17 cellular contexts compared by ENCODE assay signal in genomic region chr5:57764479-57765089, GRCh38.
DNase-seq lines count a peak whose midpoint lies in the region; ATAC-seq, FAIRE-seq and TF ChIP-seq lines count a peak whose summit lies in the region.
"Had no signal": no experiment of that assay in that cellular context is flagged by ENCODE, and none has a peak within 500 bp of the region (broad histone marks: within the 10 kb centered on the region; RNA-seq: fewer than 3 reads in every experiment).

No MANE protein-coding gene starts in this region.

- H3K4me1 Mint-ChIP-seq in activated CD4-positive, alpha-beta T cell treated with anti-CD3 and anti-CD28 coated beads for 36 hours = peaks cover 7% of the 10 kb centered on the region
- H3K4me1 Mint-ChIP-seq in activated T-helper 17 cell treated with anti-CD3 and anti-CD28 coated beads, Interleukin-2, amount 50 U/mL, for 72 hours = no peaks in the 10 kb centered on the region
- H3K4me1 Mint-ChIP-seq: B cell had no signal

- H3K56ac ChIP-seq in IMR-90 (ENCODE audit: extremely low read depth, insufficient read depth, low read length) = no peak overlapping the region

- H3K18ac ChIP-seq in IMR-90 (ENCODE audit: low read depth, low read length) = no peak overlapping the region

- no peak overlapping the region for H2AFZ ChIP-seq in IMR-90 (replicated peaks; ENCODE audit: low read length, poor library complexity)

- H4K91ac ChIP-seq in IMR-90 (ENCODE audit: insufficient read depth, low read depth, low read length) = no peak overlapping the region

- no peak for DNase-seq in activated CD4-positive, alpha-beta T cell treated with anti-CD3 and anti-CD28 coated beads for 36 hours
- no peak for DNase-seq in activated CD4-positive, alpha-beta T cell treated with anti-CD3 and anti-CD28 coated beads for 48 hours
- no peak for DNase-seq in IMR-90
- DNase-seq in urothelium cell line (ENCODE audit: low spot score) = no peak
- DNase-seq in NOMO-1 treated with dmso at 0.1 percent for 144 hours (lab: John Stamatoyannopoulos, UW; ENCODE audit: unreplicated experiment) = no peak
- no peak for DNase-seq in KG1 (lab: John Stamatoyannopoulos, UW)
- DNase-seq: 8988T; Calu3; CD8-positive, alpha-beta T cell; DMS79 treated with DMSO at 0.1 percent for 48 hours; GF-D8; H9 had no signal

- in situ Hi-C loops in IMR-90 (cut with MboI; ENCODE audit: low sequenced_read_pairs) = no loop called here

- no peak overlapping the region for H4K8ac ChIP-seq in IMR-90 (ENCODE audit: low read depth in 2 of 2, low read length in 2 of 2)

- TF ChIP-seq RAD21 in IMR-90 (IDR thresholded peaks at IDR 0.05; ENCODE audit: low read length) = no peak

- H3K9me3 Mint-ChIP-seq in activated CD4-positive, alpha-beta T cell treated with anti-CD3 and anti-CD28 coated beads for 36 hours (ENCODE audit: low read depth) = no peaks in the 10 kb centered on the region
- H3K9me3 Mint-ChIP-seq in activated T-helper 17 cell treated with anti-CD3 and anti-CD28 coated beads, Interleukin-2, amount 50 U/mL, for 72 hours = no peaks in the 10 kb centered on the region
- H3K9me3 Mint-ChIP-seq: CD8-positive, alpha-beta T cell; H9 had no signal

- H2BK5ac ChIP-seq in IMR-90 (ENCODE audit: low read depth, low read length, poor library complexity, severe bottlenecking) = no peak overlapping the region

- no peaks in the 10 kb centered on the region for H3K9me3 ChIP-seq in IMR-90 (ENCODE audit: control insufficient read depth, insufficient read depth, low read length)

- no peak overlapping the region for H2BK20ac ChIP-seq in IMR-90 (ENCODE audit: low read depth, low read length)

- no peak overlapping the region for H2AK9ac ChIP-seq in IMR-90 (replicated peaks; ENCODE audit: low read depth, low read length, poor library complexity)

- H3K36me3 Mint-ChIP-seq in activated CD4-positive, alpha-beta T cell treated with anti-CD3 and anti-CD28 coated beads for 36 hours (ENCODE audit: low read depth) = no peaks in the 10 kb centered on the region
- H3K36me3 Mint-ChIP-seq in activated T-helper 17 cell treated with anti-CD3 and anti-CD28 coated beads, Interleukin-2, amount 50 U/mL, for 72 hours (ENCODE audit: low read depth) = no peaks in the 10 kb centered on the region
- H3K36me3 Mint-ChIP-seq: CD8-positive, alpha-beta T cell had no signal

- no peaks in the 10 kb centered on the region for H3K27me3 ChIP-seq in IMR-90 (ENCODE audit: control insufficient read depth, insufficient read depth, low read length)
- H3K27me3 ChIP-seq: BLaER1 treated with 17β-estradiol and CSF1 and Interleukin-3, amounts not matched to agents 10 nM and 100 nM had no signal

- H2AK5ac ChIP-seq in IMR-90 (ENCODE audit: low read depth, low read length) = no peak overlapping the region

- peak; percentile 51 for ATAC-seq in activated CD4-positive, alpha-beta T cell treated with anti-CD3 and anti-CD28 coated beads for 36 hours
- no peak for ATAC-seq in IMR-90 (ENCODE audit: low read depth)
- peak; percentile 74 for ATAC-seq in activated T-helper 17 cell treated with anti-CD3 and anti-CD28 coated beads, Interleukin-2, amount 50 U/mL, for 72 hours (replicated peaks)
- ATAC-seq: CD8-positive, alpha-beta T cell; HepG2 had no signal

- no peak overlapping the region for H2BK120ac ChIP-seq in IMR-90 (ENCODE audit: low read depth, low read length)

- BruUV-seq in IMR-90 (replicated peaks; lab: Mats Ljungman, UMichigan) = no TSS peak

- H2BK15ac ChIP-seq in IMR-90 (ENCODE audit: low read depth, low read length) = peak overlapping the region; percentile 64; the same call in 1 of the 3 replicates

- H4K5ac ChIP-seq in IMR-90 (ENCODE audit: low read depth, low read length) = no peak overlapping the region

- no peak overlapping the region for H3K27ac Mint-ChIP-seq in activated CD4-positive, alpha-beta T cell treated with anti-CD3 and anti-CD28 coated beads for 36 hours
- peak overlapping the region; percentile 34 for H3K27ac Mint-ChIP-seq in activated T-helper 17 cell treated with anti-CD3 and anti-CD28 coated beads, Interleukin-2, amount 50 U/mL, for 72 hours
- H3K27ac Mint-ChIP-seq: B cell; CD8-positive, alpha-beta T cell; H9 had no signal

- no peaks in the 10 kb centered on the region for H3K79me1 ChIP-seq in IMR-90 (ENCODE audit: low read depth in 1 of 2, low read length in 2 of 2)

- peaks cover 4% of the 10 kb centered on the region for H3K27me3 Mint-ChIP-seq in activated CD4-positive, alpha-beta T cell treated with anti-CD3 and anti-CD28 coated beads for 36 hours
- peaks cover 5% of the 10 kb centered on the region for H3K27me3 Mint-ChIP-seq in activated T-helper 17 cell treated with anti-CD3 and anti-CD28 coated beads, Interleukin-2, amount 50 U/mL, for 72 hours

- no peak for TF ChIP-seq POLR2A in IMR-90 (IDR thresholded peaks at IDR 0.05; ENCODE audit: low read depth, low read length)

- intact Hi-C loops in activated CD4-positive, alpha-beta T cell treated with anti-CD3 and anti-CD28 coated beads for 36 hours (cut with DNase I, micrococcal nuclease) = no loop called here
- intact Hi-C loops in IMR-90 (cut with micrococcal nuclease) = no loop called here

- H3K14ac ChIP-seq in IMR-90 (replicated peaks; ENCODE audit: low read depth, low read length) = no peak overlapping the region

- H3K4me2 ChIP-seq in IMR-90 (ENCODE audit: low read depth, low read length) = no peak overlapping the region
- H3K4me2 ChIP-seq: BLaER1 treated with 17β-estradiol and CSF1 and Interleukin-3, amounts not matched to agents 10 nM and 100 nM had no signal

- CTCF ChIA-PET in activated CD4-positive, alpha-beta T cell treated with anti-CD3 and anti-CD28 coated beads for 36 hours (lab: Charles Lee) = no interaction called here
- CTCF ChIA-PET in IMR-90 (lab: Yijun Ruan, JAX) = no interaction called here

- no peak overlapping the region for H3K27ac ChIP-seq in IMR-90 (ENCODE audit: insufficient read depth, low read length)
- H3K27ac ChIP-seq: BLaER1 treated with 17β-estradiol and CSF1 and Interleukin-3, amounts not matched to agents 10 nM and 100 nM had no signal

- POLR2A ChIA-PET in activated CD4-positive, alpha-beta T cell treated with anti-CD3 and anti-CD28 coated beads for 36 hours (lab: Charles Lee) = no interaction called here
- POLR2A ChIA-PET in IMR-90 (lab: Charles Lee; ENCODE audit: unreplicated experiment) = no interaction called here

- H4K20me1 ChIP-seq in IMR-90 (ENCODE audit: insufficient read depth, low read length) = no peaks in the 10 kb centered on the region
- H4K20me1 ChIP-seq: BLaER1 treated with 17β-estradiol and CSF1 and Interleukin-3, amounts not matched to agents 10 nM and 100 nM had no signal

- H3K36me3 ChIP-seq in IMR-90 (ENCODE audit: control insufficient read depth, insufficient read depth, low read length) = no peaks in the 10 kb centered on the region
- H3K36me3 ChIP-seq: BLaER1 treated with 17β-estradiol and CSF1 and Interleukin-3, amounts not matched to agents 10 nM and 100 nM had no signal

- no peak overlapping the region for H3K4ac ChIP-seq in IMR-90 (ENCODE audit: low read depth, low read length)

- dilution Hi-C loops in IMR-90 (cut with HindIII; ENCODE audit: low sequenced_read_pairs, unreplicated experiment) = no loop called here

- FAIRE-seq in urothelium cell line (lab: Jason Lieb, UNC) = peak; percentile 13
- FAIRE-seq: H1, HepG2 had no signal

- no peaks in the 10 kb centered on the region for H3K4me1 ChIP-seq in IMR-90 (ENCODE audit: control insufficient read depth, insufficient read depth, low read length)
- H3K4me1 ChIP-seq: BLaER1 treated with 17β-estradiol and CSF1 and Interleukin-3, amounts not matched to agents 10 nM and 100 nM had no signal

- no peak overlapping the region for H3K9ac ChIP-seq in IMR-90 (ENCODE audit: low read depth, low read length)
- H3K9ac ChIP-seq: BLaER1 treated with 17β-estradiol and CSF1 and Interleukin-3, amounts not matched to agents 10 nM and 100 nM had no signal

- TF ChIP-seq CTCF in IMR-90 (conservative IDR thresholded peaks at IDR 0.05; ENCODE audit: low read depth, low read length) = no peak

- H3K4me3 ChIP-seq in IMR-90 (ENCODE audit: insufficient read depth, low read depth, low read length) = no peak overlapping the region
- H3K4me3 ChIP-seq: BLaER1 treated with 17β-estradiol and CSF1 and Interleukin-3, amounts not matched to agents 10 nM and 100 nM had no signal

- H3K23ac ChIP-seq in IMR-90 (ENCODE audit: low read depth, low read length) = no peak overlapping the region

- H3K9me1 ChIP-seq in IMR-90 (ENCODE audit: insufficient read depth, low read length) = no peaks in the 10 kb centered on the region

- no peak overlapping the region for H3K4me3 Mint-ChIP-seq in activated CD4-positive, alpha-beta T cell treated with anti-CD3 and anti-CD28 coated beads for 36 hours
- no peak overlapping the region for H3K4me3 Mint-ChIP-seq in activated T-helper 17 cell treated with anti-CD3 and anti-CD28 coated beads, Interleukin-2, amount 50 U/mL, for 72 hours
- H3K4me3 Mint-ChIP-seq: B cell; CD8-positive, alpha-beta T cell; H9 had no signal

- 100% methylated on average over 1 of the region's 4 CpGs; no CpG with 5 or more reads in 1 of the 2 experiments for WGBS in IMR-90 (ENCODE audit: extremely low coverage in 2 of 2, insufficient read length in 1 of 2), 2 experiments

TF ChIP-seq in IMR-90, 13 proteins besides CTCF, POLR2A, EP300 and RAD21:
- no peak for TF ChIP-seq RCOR1 (IDR thresholded peaks at IDR 0.05; ENCODE audit: insufficient replicate concordance, low read length)
- no peak for TF ChIP-seq USF2 (IDR thresholded peaks at IDR 0.05; ENCODE audit: low read depth, low read length)
- TF ChIP-seq ELK1 (IDR thresholded peaks at IDR 0.05; ENCODE audit: borderline replicate concordance, low read depth, low read length) = no peak
- TF ChIP-seq MAFK (IDR thresholded peaks at IDR 0.05; ENCODE audit: low read depth, low read length) = no peak
TF ChIP-seq in IMR-90: peak in this region for 0.
